In genomic region chr16:711084-711483, GRCh38 we compare ENCODE assay signal across 1 cellular context.
TF ChIP-seq lines count a peak whose summit lies in the region.

No MANE protein-coding gene starts in this region.

TF ChIP-seq in GM23338, 12 proteins besides CTCF, POLR2A, EP300 and RAD21:
- no peak for TF ChIP-seq EZH2phosphoT487 (IDR thresholded peaks at IDR 0.05; ENCODE audit: unreplicated experiment)
- no peak for TF ChIP-seq ETS1 (IDR thresholded peaks at IDR 0.05)
- no peak for TF ChIP-seq EZH2 (IDR thresholded peaks at IDR 0.05; ENCODE audit: low read depth, unreplicated experiment)
- TF ChIP-seq JUNB (IDR thresholded peaks at IDR 0.05; ENCODE audit: unreplicated experiment) = no peak
- no peak for TF ChIP-seq CREB1 (CRISPR knock-in tag; IDR thresholded peaks at IDR 0.05; ENCODE audit: low read depth)
- no peak for TF ChIP-seq STAT1 (IDR thresholded peaks at IDR 0.05; ENCODE audit: unreplicated experiment)
- TF ChIP-seq POLR2AphosphoS5 (IDR thresholded peaks at IDR 0.05; ENCODE audit: low read depth) = no peak
- TF ChIP-seq ZNF114 (CRISPR knock-in tag; IDR thresholded peaks at IDR 0.05) = no peak
- TF ChIP-seq ZNF331 (CRISPR knock-in tag; IDR thresholded peaks at IDR 0.05; ENCODE audit: low read depth) = no peak
- TF ChIP-seq REST (IDR thresholded peaks at IDR 0.05; ENCODE audit: unreplicated experiment) = no peak
- no peak for TF ChIP-seq NANOG (IDR thresholded peaks at IDR 0.05; ENCODE audit: borderline replicate concordance)
- TF ChIP-seq ZNF462 (CRISPR knock-in tag; IDR thresholded peaks at IDR 0.05) = no peak
